ENCODE assay signal across 21 cellular contexts in genomic region chrX:136574548-136574947, GRCh38. TPM values are rescaled to one million over a fixed set of nuclear protein-coding genes. Genes with fewer than 3 reads are reported as not detected.
DNase-seq lines count a peak whose midpoint lies in the region; ATAC-seq and TF ChIP-seq lines count a peak whose summit lies in the region.
"Had no signal": no experiment of that assay in that cellular context is flagged by ENCODE, and none has a peak within 500 bp of the region (broad histone marks: within the 10 kb centered on the region; RNA-seq: fewer than 3 reads in every experiment).

No MANE protein-coding gene starts in this region.

- DNase-seq in NCI-H510A treated with DMSO at 0.1 percent for 48 hours (lab: John Stamatoyannopoulos, UW) (peak; percentile 11), NCI-H510A (lab: John Stamatoyannopoulos, UW) (no peak), LoVo (ENCODE audit: low spot score) (peak; percentile 3), PC-9 (peak in 1 of 2 experiments; percentile 9), left lobe of liver (ENCODE audit: low spot score) (no peak), pons (ENCODE audit: low spot score) (no peak)
- DNase-seq: activated CD4-positive, alpha-beta T cell treated with anti-CD3 and anti-CD28 coated beads for 48 hours; activated CD8-positive, alpha-beta memory T cell treated with anti-CD3 and anti-CD28 coated beads, Interleukin-2, amount 50 U/mL, for 4 hours; activated gamma-delta T cell treated with Interleukin-2 at 50 U/mL for 16 hours; C1 segment of cervical spinal cord; GOT3; NCI-H2107; stimulated activated CD4-positive, alpha-beta T cell treated with anti-CD3 and anti-CD28 coated beads, Interleukin-15, amount 100 ng/mL, for 24 hours had no signal

- H3K4me2 ChIP-seq in PC-9: 0 out of 2 replicates have a peak overlapping the region, but pooled peaks have one; percentile 23

- H3K27me3 ChIP-seq in PC-9 (ENCODE audit: insufficient read depth, low read depth): no peaks in the 10 kb centered on the region
- H3K27me3 ChIP-seq: thyroid gland had no signal

- BruUV-seq in PC-9 (replicated peaks; lab: Mats Ljungman, UMichigan): no TSS peak

- intact Hi-C loops in PC-9 (cut with micrococcal nuclease; ENCODE audit: unreplicated experiment): loop anchor here (10.0 kb wide), 1 partner anchor 350 kb away; no protein-coding TSS in a partner anchor

- ATAC-seq in left lobe of liver (peak; percentile 64), HG03565 (IDR thresholded peaks at IDR 0.05; ENCODE audit: unreplicated experiment) (no peak), HG03175 (IDR thresholded peaks at IDR 0.05; ENCODE audit: unreplicated experiment) (no peak)
- ATAC-seq: stimulated activated memory B cell treated with anti-CD40 and anti-IgM and Interleukin-4, amounts not matched to agents 10 μg/mL and 1 μg/mL and 100 μg/mL, for 72 hours had no signal

- H3K4me1 ChIP-seq in PC-9 (replicated peaks; ENCODE audit: insufficient read depth): peaks cover 15% of the 10 kb centered on the region

- H3K9me3 ChIP-seq in PC-9 (ENCODE audit: insufficient read depth, low read depth): no peaks in the 10 kb centered on the region
- H3K9me3 ChIP-seq: thyroid gland had no signal

- TF ChIP-seq CTCF in PC-9 (conservative IDR thresholded peaks at IDR 0.05): no peak

- POLR2A ChIA-PET in PC-9 (lab: Charles Lee; ENCODE audit: unreplicated experiment): interaction anchor here (0.6 to 0.8 kb wide), 3 partner anchors 43 to 190 kb away, joined by 3 to 6 read pairs (median 4); partner anchors contain the start of genes HTATSF1 and VGLL1

- CTCF ChIA-PET in PC-9 (lab: Charles Lee): interaction anchor here (0.5 to 0.7 kb wide), 2 partner anchors 217 to 395 kb away, joined by 3 read pairs; no protein-coding TSS in a partner anchor

- H3K9me2 ChIP-seq in PC-9 (ENCODE audit: insufficient read depth): no peaks in the 10 kb centered on the region

- H3F3A ChIP-seq in PC-9 (ENCODE audit: insufficient read depth, low read depth): 0 out of 2 replicates have a peak, but pooled peaks cover 6% of the 10 kb centered on the region

- no peak overlapping the region for H3K4me3 ChIP-seq in PC-9
- H3K4me3 ChIP-seq: coronary artery, thyroid gland had no signal

- no peaks in the 10 kb centered on the region for H4K20me1 ChIP-seq in PC-9 (ENCODE audit: insufficient read depth)

- H2AFZ ChIP-seq in PC-9: no peak overlapping the region

- no peak overlapping the region for H3K27ac ChIP-seq in PC-9
- H3K27ac ChIP-seq: coronary artery, thyroid gland had no signal

- no peaks in the 10 kb centered on the region for H3K36me3 ChIP-seq in PC-9 (ENCODE audit: low read depth)
- H3K36me3 ChIP-seq: thyroid gland had no signal

- H3K79me2 ChIP-seq in PC-9 (ENCODE audit: low read depth): no peaks in the 10 kb centered on the region

RNA-seq across cellular contexts. Expression of gene VGLL1, which starts 42.5 kb away (rescaled TPM):
- total RNA-seq in PC-9 (2021) (112 and 154 TPM in 2 replicates), left lobe of liver (not detected)
- total RNA-seq: A673, mononuclear cell, pulmonary artery endothelial cell, thyroid gland had no signal

Comparison
In these comparisons a context has a peak if more than half of its experiments do, and no peak if none do; other contexts are left out.
1. DNase-seq: peak in NCI-H510A treated with DMSO at 0.1 percent for 48 hours (single experiment) and LoVo (single experiment); none in NCI-H510A (single experiment), left lobe of liver (single experiment) and pons (single experiment).
2. RNA of gene VGLL1, which starts 42.5 kb away (total RNA-seq): 112 to 154 TPM in PC-9; not detected in left lobe of liver (single experiment); every median in the first group is over 100 times any median in the second.